In the genomic region with DNA sequence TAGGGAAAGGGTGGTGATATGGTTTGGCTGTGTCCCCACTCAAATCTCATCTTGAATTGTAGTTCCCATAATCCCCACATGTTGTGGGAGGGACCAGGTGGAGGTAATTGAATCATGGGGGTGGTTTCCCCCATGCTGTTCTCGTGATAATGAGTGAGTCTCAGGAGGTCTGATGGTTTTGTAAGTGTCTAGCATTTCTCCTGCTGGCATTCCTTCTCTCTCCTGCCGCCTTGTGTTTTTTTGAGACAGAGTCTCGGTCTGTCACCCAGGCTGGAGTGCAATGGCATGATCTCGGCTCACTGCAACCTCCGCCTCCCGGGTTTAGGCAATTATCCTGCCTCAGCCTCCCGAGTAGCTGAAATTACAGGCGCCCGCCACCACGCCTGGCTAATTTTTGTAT, we compare ENCODE assay signal across 3 cellular contexts. TPM values are rescaled to one million over a fixed set of nuclear protein-coding genes. Genes with fewer than 3 reads are reported as not detected.
"Had no signal": no experiment of that assay in that cellular context is flagged by ENCODE, and none has a peak within 500 bp of the region (broad histone marks: within the 10 kb centered on the region; RNA-seq: fewer than 3 reads in every experiment).

No MANE protein-coding gene starts in this region.

RNA-seq across cellular contexts. Expression of gene ARHGEF10L, which starts 57.5 kb away (rescaled TPM):
- total RNA-seq: natural killer cell treated with Interleukin-12 subunit alpha and Interleukin-12 subunit beta and Interleukin-15 and Interleukin-18, amount 100 ng/mL, for 72 hours had no signal
- polyA plus RNA-seq: naive thymus-derived CD4-positive, alpha-beta T cell; naive thymus-derived CD8-positive, alpha-beta T cell had no signal
